In genomic region chr10:97334370-97335175, GRCh38 we compare ENCODE assay signal across 8 cellular contexts. TPM values are rescaled to one million over a fixed set of nuclear protein-coding genes. Genes with fewer than 3 reads are reported as not detected.
DNase-seq lines count a peak whose midpoint lies in the region; TF ChIP-seq lines count a peak whose summit lies in the region.

A gene with protein sequence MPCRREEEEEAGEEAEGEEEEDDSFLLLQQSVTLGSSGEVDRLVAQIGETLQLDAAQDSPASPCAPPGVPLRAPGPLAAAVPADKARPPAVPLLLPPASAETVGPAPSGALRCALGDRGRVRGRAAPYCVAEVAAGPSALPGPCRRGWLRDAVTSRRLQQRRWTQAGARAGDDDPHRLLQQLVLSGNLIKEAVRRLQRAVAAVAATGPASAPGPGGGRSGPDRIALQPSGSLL (minus strand): TSS chr10:97334729. CDS start chr10:97334572, 157 bp downstream.

- DNase-seq in GM10266 (ENCODE audit: extremely low spot score) (peak; percentile 97), HFFc6 (peak; percentile 80), NAMALWA (ENCODE audit: low spot score) (peak; percentile 89), T follicular helper cell (ENCODE audit: low read depth) (peak; percentile 82), cardiac septum (ENCODE audit: low spot score) (peak; percentile 96), pons (ENCODE audit: low spot score) (peak; percentile 87), transverse colon (peak; percentile 94)

- WGBS in adipose tissue, 3 donors = 0% methylated on average over 77 to 102 of the region's 103 CpGs
- WGBS in transverse colon (ENCODE audit: low coverage in 1 of 2), 2 donors = 1% methylated on average over 40 of the region's 103 CpGs; no CpG with 5 or more reads in 1 of the 2 donors

- peaks cover 18% of the 10 kb centered on the region for H3K27me3 Mint-ChIP-seq in HFFc6 (ENCODE audit: insufficient read depth)

- peak; percentile 96 for TF ChIP-seq POLR2A in transverse colon (IDR thresholded peaks at IDR 0.05)

- TF ChIP-seq EP300 in transverse colon (IDR thresholded peaks at IDR 0.05; ENCODE audit: low read depth) = no peak

- no peaks in the 10 kb centered on the region for H3K36me3 ChIP-seq in transverse colon

- peaks cover 40% of the 10 kb centered on the region for H3K4me1 Mint-ChIP-seq in HFFc6 (ENCODE audit: low read depth)

- H3K27ac ChIP-seq in adipose tissue (ENCODE audit: low read depth, low read length) = peak within 1 kb of the TSS; percentile 38
- peak within 1 kb of the TSS; percentile 98 to 99 (median 98) for H3K27ac ChIP-seq in transverse colon

- no peaks in the 10 kb centered on the region for H3K27me3 ChIP-seq in transverse colon

- peak within 1 kb of the TSS; percentile 90 for H3K27ac Mint-ChIP-seq in HFFc6

- no peaks in the 10 kb centered on the region for H3K9me3 ChIP-seq in transverse colon

- peak within 1 kb of the TSS; percentile 86 to 98 (median 92) for H3K4me3 ChIP-seq in transverse colon

- in situ Hi-C loops in transverse colon (cut with MboI; ENCODE audit: low pct_ligation_motif_present in 1 of 4, low pct_unique_long_range_greater_than_20kb in 1 of 4, low sequenced_read_pairs in 3 of 4) = no loop called here

- H3K4me1 ChIP-seq in transverse colon = peaks cover 12 to 59% (median 43%) of the 10 kb centered on the region in 4 donors

- H3K9me3 Mint-ChIP-seq in HFFc6 = no peaks in the 10 kb centered on the region

- TF ChIP-seq CTCF in GM10266 (IDR thresholded peaks at IDR 0.05; ENCODE audit: control insufficient read depth, insufficient read depth, low read depth, missing control alignments) (no peak), HFFc6 (IDR thresholded peaks at IDR 0.05) (no peak), transverse colon (IDR thresholded peaks at IDR 0.05) (no peak)

- intact Hi-C loops in cardiac septum (cut with DNase I) (loop anchor here (5.0 kb wide), 1 partner anchor 42 kb away; the partner anchor contains the start of gene ARHGAP19), transverse colon (cut with DNase I; ENCODE audit: low total_unique reads) (no loop called here)

- H3K36me3 Mint-ChIP-seq in HFFc6 (ENCODE audit: low read depth) = no peaks in the 10 kb centered on the region

- peak within 1 kb of the TSS; percentile 88 for H3K4me3 Mint-ChIP-seq in HFFc6

RNA-seq across cellular contexts. Expression of the gene that starts here (rescaled TPM):
- total RNA-seq in HFFc6 (2021; fragmentation: NEBNext Ultra II Directional; extraction: Animal tissue kit (Norgen Biotek cat#: 25700)) = 1 to 10 TPM; 2.2 to 2.9 (median 2.6) TPM
- 10 to 100 TPM in 1 of 3 donors, 1 to 10 TPM in 2; 6.4 to 16.6 (median 9.9) TPM for polyA plus RNA-seq in adipose tissue
- total RNA-seq in cardiac septum (4.8 TPM), transverse colon (10 to 100 TPM; 46.4 to 72.2 (median 54.6) TPM)

Comparison
In these comparisons a context has a peak if more than half of its experiments do, and no peak if none do; other contexts are left out.
1. Peak in every context shown above with its lines: DNase-seq, H3K4me3 ChIP-seq and H3K27ac ChIP-seq.